8 cellular contexts compared by ENCODE assay signal in the genomic region with DNA sequence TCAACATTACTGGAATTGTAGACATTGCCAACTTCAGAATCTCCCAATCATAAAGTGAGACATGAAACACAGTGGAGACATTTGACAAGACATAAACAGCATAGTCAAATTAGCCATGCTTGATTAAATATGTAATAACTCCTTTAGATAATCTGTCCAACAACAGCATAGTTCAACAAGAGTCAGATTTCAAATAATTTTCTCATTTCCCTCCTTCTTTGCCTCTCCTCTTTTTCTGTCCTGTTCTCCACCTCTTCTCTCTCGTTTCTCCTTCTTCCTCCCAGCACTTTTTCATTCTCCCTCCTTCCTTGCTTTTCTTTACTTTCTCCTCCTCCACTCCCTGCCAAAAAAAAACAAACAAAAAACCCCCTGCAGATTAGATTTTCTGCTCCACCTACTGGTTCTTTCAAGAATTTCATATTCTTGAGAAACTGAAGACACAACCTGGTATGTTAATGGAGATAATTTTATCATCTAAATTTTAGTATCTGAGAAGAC. TPM values are rescaled to one million over a fixed set of nuclear protein-coding genes. Genes with fewer than 3 reads are reported as not detected.
A peak's percentile ranks its signal among the peaks of the same experiment; 100 is the strongest.
DNase-seq lines count a peak whose midpoint lies in the region; ATAC-seq and TF ChIP-seq lines count a peak whose summit lies in the region.

No MANE protein-coding gene starts in this region.

- H3K27me3 ChIP-seq in heart right ventricle (no peaks in the 10 kb centered on the region), dorsolateral prefrontal cortex (no peaks in the 10 kb centered on the region)

- H3K9me3 ChIP-seq in heart right ventricle (no peaks in the 10 kb centered on the region), HEK293 (ENCODE audit: control insufficient read depth, insufficient read depth, low read depth, low read length) (no peaks in the 10 kb centered on the region)

- CTCF ChIA-PET in HEK293 (lab: Yijun Ruan, JAX), result no interaction called here

- peaks cover 0 to 25% (median 0%) of the 10 kb centered on the region in 9 donors for H3K36me3 ChIP-seq in heart right ventricle
- H3K36me3 ChIP-seq in HEK293 (ENCODE audit: control insufficient read depth in 2 of 2, insufficient read depth in 1 of 2, low read length in 2 of 2), result peaks cover 0 to 16% of the 10 kb centered on the region in 2 experiments; a peak in 1 of 3 replicates

- ATAC-seq in heart right ventricle, result no peak
- ATAC-seq in left cardiac atrium, result no peak
- peak in 1 of 2 donors; percentile 52 for ATAC-seq in stimulated activated naive B cell treated with anti-CD40 and anti-IgM and Interleukin-4, amounts not matched to agents 10 μg/mL and 1 μg/mL and 100 μg/mL, for 72 hours (replicated peaks)

- peaks cover 0 to 2% of the 10 kb centered on the region in 2 donors for H3K9me3 Mint-ChIP-seq in stimulated activated naive B cell treated with anti-CD40 and anti-IgM and Interleukin-4, amounts not matched to agents 10 μg/mL and 1 μg/mL and 100 μg/mL, for 72 hours

- intact Hi-C loops in heart right ventricle (cut with DNase I) (loop anchor here in 2 of 10 donors (10.0 kb wide), 2 partner anchors 528 to 538 kb away; partner anchors contain the start of gene GABRR3 (in 1 of the 2)), left cardiac atrium (cut with DNase I) (no loop called here), dorsolateral prefrontal cortex (cut with DNase I) (loop anchor here in 1 of 2 donors (10.0 kb wide), 1 partner anchor 238 kb away; no protein-coding TSS in a partner anchor)

- peak overlapping the region; percentile 69 for H3K27ac Mint-ChIP-seq in stimulated activated naive B cell treated with anti-CD40 and anti-IgM and Interleukin-4, amounts not matched to agents 10 μg/mL and 1 μg/mL and 100 μg/mL, for 72 hours

- DNase-seq in heart right ventricle (no peak), left cardiac atrium (no peak), NCI-H460 (ENCODE audit: extremely low read depth, low read depth) (peak; percentile 12), dorsolateral prefrontal cortex (no peak), NCI-H187 treated with DMSO at 0.1 percent for 48 hours (lab: John Stamatoyannopoulos, UW) (no peak), ecto neural progenitor cell (ENCODE audit: low spot score) (no peak)
- no peak for DNase-seq in stimulated activated naive B cell treated with anti-CD40 and anti-IgM and Interleukin-4, amounts not matched to agents 10 μg/mL and 1 μg/mL and 100 μg/mL, for 72 hours

- H3K4me1 ChIP-seq in heart right ventricle, result no peaks in the 10 kb centered on the region
- H3K4me1 ChIP-seq in HEK293 (ENCODE audit: control insufficient read depth, insufficient read depth, low read length), result no peaks in the 10 kb centered on the region

- POLR2A ChIA-PET in HEK293 (lab: Yijun Ruan, JAX), result no interaction called here

- H3K27me3 Mint-ChIP-seq in stimulated activated naive B cell treated with anti-CD40 and anti-IgM and Interleukin-4, amounts not matched to agents 10 μg/mL and 1 μg/mL and 100 μg/mL, for 72 hours, result no peaks in the 10 kb centered on the region

- H3K4me3 Mint-ChIP-seq in stimulated activated naive B cell treated with anti-CD40 and anti-IgM and Interleukin-4, amounts not matched to agents 10 μg/mL and 1 μg/mL and 100 μg/mL, for 72 hours, result no peak overlapping the region

- H3K4me1 Mint-ChIP-seq in stimulated activated naive B cell treated with anti-CD40 and anti-IgM and Interleukin-4, amounts not matched to agents 10 μg/mL and 1 μg/mL and 100 μg/mL, for 72 hours, result peaks cover 2 to 6% of the 10 kb centered on the region in 2 donors

- TF ChIP-seq CTCF in heart right ventricle (IDR thresholded peaks at IDR 0.05) (peak in 7 of 9 donors; percentile 18 to 55 (median 25)), HEK293 (tag by site-specific recombination; IDR thresholded peaks at IDR 0.05) (peak; percentile 43), dorsolateral prefrontal cortex (IDR thresholded peaks at IDR 0.05 in 54 of 56, conservative IDR thresholded peaks at IDR 0.05 in 2 of 56; ENCODE audit: low read depth in 1 of 56, partially characterized antibody in 56 of 56) (peak; percentile 24 to 72 (median 56))

- no peak overlapping the region for H3K4me3 ChIP-seq in heart right ventricle
- no peak overlapping the region for H3K4me3 ChIP-seq in HEK293 (ENCODE audit: low read depth, low read length)
- no peak overlapping the region for H3K4me3 ChIP-seq in dorsolateral prefrontal cortex

- no peak overlapping the region for H3K27ac ChIP-seq in heart right ventricle
- H3K27ac ChIP-seq in HEK293 (ENCODE audit: extremely low read depth, low read depth, low read length), result no peak overlapping the region
- peak overlapping the region in 52 of 59 donors; percentile 4 to 90 (median 60) for H3K27ac ChIP-seq in dorsolateral prefrontal cortex

- 22 to 39% methylated on average over 1 of the region's 1 CpG for WGBS in heart right ventricle, 2 donors

- H3K36me3 Mint-ChIP-seq in stimulated activated naive B cell treated with anti-CD40 and anti-IgM and Interleukin-4, amounts not matched to agents 10 μg/mL and 1 μg/mL and 100 μg/mL, for 72 hours, result peaks cover 15 to 18% of the 10 kb centered on the region in 2 donors

TF ChIP-seq in HEK293, 187 proteins besides CTCF, POLR2A, EP300 and RAD21 (continues in another document):
- TF ChIP-seq, protein P1, sequence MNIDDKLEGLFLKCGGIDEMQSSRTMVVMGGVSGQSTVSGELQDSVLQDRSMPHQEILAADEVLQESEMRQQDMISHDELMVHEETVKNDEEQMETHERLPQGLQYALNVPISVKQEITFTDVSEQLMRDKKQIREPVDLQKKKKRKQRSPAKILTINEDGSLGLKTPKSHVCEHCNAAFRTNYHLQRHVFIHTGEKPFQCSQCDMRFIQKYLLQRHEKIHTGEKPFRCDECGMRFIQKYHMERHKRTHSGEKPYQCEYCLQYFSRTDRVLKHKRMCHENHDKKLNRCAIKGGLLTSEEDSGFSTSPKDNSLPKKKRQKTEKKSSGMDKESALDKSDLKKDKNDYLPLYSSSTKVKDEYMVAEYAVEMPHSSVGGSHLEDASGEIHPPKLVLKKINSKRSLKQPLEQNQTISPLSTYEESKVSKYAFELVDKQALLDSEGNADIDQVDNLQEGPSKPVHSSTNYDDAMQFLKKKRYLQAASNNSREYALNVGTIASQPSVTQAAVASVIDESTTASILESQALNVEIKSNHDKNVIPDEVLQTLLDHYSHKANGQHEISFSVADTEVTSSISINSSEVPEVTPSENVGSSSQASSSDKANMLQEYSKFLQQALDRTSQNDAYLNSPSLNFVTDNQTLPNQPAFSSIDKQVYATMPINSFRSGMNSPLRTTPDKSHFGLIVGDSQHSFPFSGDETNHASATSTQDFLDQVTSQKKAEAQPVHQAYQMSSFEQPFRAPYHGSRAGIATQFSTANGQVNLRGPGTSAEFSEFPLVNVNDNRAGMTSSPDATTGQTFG (tag by site-specific recombination; IDR thresholded peaks at IDR 0.05; ENCODE audit: borderline replicate concordance), result no peak
- TF ChIP-seq HOXD13 (CRISPR knock-in tag; IDR thresholded peaks at IDR 0.05; ENCODE audit: borderline replicate concordance) (no peak), GLIS1 (tag by site-specific recombination; IDR thresholded peaks at IDR 0.05) (peak; percentile 88), EGR2 (tag by site-specific recombination; IDR thresholded peaks at IDR 0.05; ENCODE audit: low read depth) (0 out of 2 replicates have a peak, but pooled peaks have one; percentile 14), ZNF654 (tag by site-specific recombination; IDR thresholded peaks at IDR 0.05; ENCODE audit: low read depth) (peak; percentile 73), ZNF704 (tag by site-specific recombination; IDR thresholded peaks at IDR 0.05) (no peak)
- TF ChIP-seq, protein P2, sequence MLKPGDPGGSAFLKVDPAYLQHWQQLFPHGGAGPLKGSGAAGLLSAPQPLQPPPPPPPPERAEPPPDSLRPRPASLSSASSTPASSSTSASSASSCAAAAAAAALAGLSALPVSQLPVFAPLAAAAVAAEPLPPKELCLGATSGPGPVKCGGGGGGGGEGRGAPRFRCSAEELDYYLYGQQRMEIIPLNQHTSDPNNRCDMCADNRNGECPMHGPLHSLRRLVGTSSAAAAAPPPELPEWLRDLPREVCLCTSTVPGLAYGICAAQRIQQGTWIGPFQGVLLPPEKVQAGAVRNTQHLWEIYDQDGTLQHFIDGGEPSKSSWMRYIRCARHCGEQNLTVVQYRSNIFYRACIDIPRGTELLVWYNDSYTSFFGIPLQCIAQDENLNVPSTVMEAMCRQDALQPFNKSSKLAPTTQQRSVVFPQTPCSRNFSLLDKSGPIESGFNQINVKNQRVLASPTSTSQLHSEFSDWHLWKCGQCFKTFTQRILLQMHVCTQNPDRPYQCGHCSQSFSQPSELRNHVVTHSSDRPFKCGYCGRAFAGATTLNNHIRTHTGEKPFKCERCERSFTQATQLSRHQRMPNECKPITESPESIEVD (tag by site-specific recombination; IDR thresholded peaks at IDR 0.05), result peak; percentile 45; the same call in 1 of the 2 replicates

RNA-seq across cellular contexts. Expression of gene CPOX, which starts 20.1 kb away (rescaled TPM):
- total RNA-seq in heart right ventricle (10 to 100 TPM in 7 of 10 donors, 1 to 10 TPM in 3; 7.7 to 12.5 (median 11.0) TPM), left cardiac atrium (10 to 100 TPM in 1 of 2 donors, 1 to 10 TPM in 1; 9.2 to 12.7 TPM), dorsolateral prefrontal cortex (100 to 1,000 TPM in 3 of 120 experiments, 10 to 100 TPM in 117; 23.2 to 140 (median 47.8) TPM)
- polyA plus RNA-seq in heart right ventricle, result 10 to 100 TPM in 1 of 2 donors, 1 to 10 TPM in 1; 7.9 to 11.6 TPM
- total RNA-seq in NCI-H460 (2014; rRNA removed; shearing (Covaris generic)), result 13.5 and 14.1 TPM in 2 replicates
- 29.2 and 31.9 TPM in 2 replicates for polyA plus RNA-seq in NCI-H460 (2014; cell fraction: nucleus; rRNA removed)

RNA-seq across cellular contexts. Expression of gene GPR15, which starts 41.5 kb away (rescaled TPM):
- total RNA-seq in heart right ventricle (under 1 TPM in 1 of 10 donors, not detected in 9; 0.21 TPM), left cardiac atrium (under 1 TPM in 1 of 2 donors, not detected in 1; 0.24 TPM), dorsolateral prefrontal cortex (under 1 TPM in 1 of 120 experiments, not detected in 119; 0.56 TPM)
- not detected for polyA plus RNA-seq in heart right ventricle
- total RNA-seq in NCI-H460 (2014; rRNA removed; shearing (Covaris generic)), result not detected in 2 replicates
- polyA plus RNA-seq in NCI-H460 (2014; cell fraction: nucleus; rRNA removed), result not detected in 2 replicates

RNA-seq across cellular contexts. Expression of gene CLDND1, which starts 50.6 kb away (rescaled TPM):
- 10 to 100 TPM; 58.1 to 99.6 (median 75.5) TPM for total RNA-seq in heart right ventricle
- polyA plus RNA-seq in heart right ventricle, result 10 to 100 TPM; 55.6 to 99.9 TPM
- total RNA-seq in left cardiac atrium, result 10 to 100 TPM; 73.3 to 88.5 TPM
- total RNA-seq in NCI-H460 (2014; rRNA removed; shearing (Covaris generic)), result 80.0 and 104 TPM in 2 replicates
- polyA plus RNA-seq in NCI-H460 (2014; cell fraction: nucleus; rRNA removed), result 82.1 and 85.8 TPM in 2 replicates
- total RNA-seq in dorsolateral prefrontal cortex, result 1,000 to 10,000 TPM in 22 of 120 experiments, 100 to 1,000 TPM in 98; 175 to 2,533 (median 594) TPM

Comparison
In these comparisons a context has a peak if more than half of its experiments do, and no peak if none do; other contexts are left out.
1. H3K27ac ChIP-seq: peak in dorsolateral prefrontal cortex (52 of 59); none in heart right ventricle (0 of 10) and HEK293 (single experiment).
2. Peak in every context shown above with its lines, with median percentiles within 50 percentile points of each other: CTCF ChIP-seq.